18 cellular contexts compared by ENCODE assay signal in the genomic region with DNA sequence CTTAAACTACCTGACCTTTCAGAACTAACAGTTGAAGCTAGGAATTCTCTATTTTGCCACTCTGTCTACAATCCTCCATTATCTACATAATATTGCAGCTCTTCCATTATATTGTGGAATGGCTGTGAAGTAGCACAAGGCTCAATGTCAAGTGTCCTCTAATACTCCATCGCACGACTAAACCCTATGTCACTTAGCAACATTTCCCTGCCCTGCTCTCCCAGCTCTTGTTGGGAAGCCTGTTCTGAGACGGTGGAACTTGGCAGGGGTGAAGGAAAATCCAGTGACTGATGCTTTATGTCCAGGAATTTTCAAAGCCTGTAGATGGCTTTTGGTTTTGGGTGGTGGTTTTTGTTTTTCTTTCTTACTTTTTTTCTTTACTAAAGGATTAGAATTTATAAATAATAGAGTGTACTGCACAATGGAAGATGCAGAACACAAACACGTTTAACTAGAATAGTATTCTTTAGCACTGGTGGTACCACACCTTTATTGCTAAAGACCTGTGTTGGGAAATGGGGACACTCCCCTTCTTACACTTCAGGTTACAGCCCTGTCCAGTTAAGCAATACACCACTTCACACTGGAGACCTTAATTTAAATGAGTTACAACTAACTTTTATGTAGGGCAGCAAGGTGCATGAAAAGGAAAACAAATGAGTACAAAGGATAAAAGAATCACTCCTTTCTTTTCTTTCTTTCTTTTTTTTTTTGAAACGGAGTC. TPM values are rescaled to one million over a fixed set of nuclear protein-coding genes. Genes with fewer than 3 reads are reported as not detected.
DNase-seq lines count a peak whose midpoint lies in the region; ATAC-seq, FAIRE-seq and TF ChIP-seq lines count a peak whose summit lies in the region.
"Had no signal": no experiment of that assay in that cellular context is flagged by ENCODE, and none has a peak within 500 bp of the region (broad histone marks: within the 10 kb centered on the region; RNA-seq: fewer than 3 reads in every experiment).

No MANE protein-coding gene starts in this region.

- H3K4me1 ChIP-seq in lower lobe of right lung: no peaks in the 10 kb centered on the region
- no peaks in the 10 kb centered on the region for H3K4me1 ChIP-seq in upper lobe of right lung

- no peaks in the 10 kb centered on the region for H3K27me3 ChIP-seq in bronchial epithelial cell (ENCODE audit: control insufficient read depth, insufficient read depth, low read length)
- no peaks in the 10 kb centered on the region for H3K27me3 ChIP-seq in lower lobe of right lung (ENCODE audit: low read depth)
- no peaks in the 10 kb centered on the region for H3K27me3 ChIP-seq in upper lobe of right lung

- H3K4me3 ChIP-seq in bronchial epithelial cell (ENCODE audit: low read depth, low read length) (no peak overlapping the region), lower lobe of right lung (no peak overlapping the region), upper lobe of right lung (no peak overlapping the region)

- no peak for TF ChIP-seq CTCF in bronchial epithelial cell (IDR thresholded peaks at IDR 0.05; ENCODE audit: insufficient read depth, low read length, severe bottlenecking)
- TF ChIP-seq CTCF in lower lobe of right lung (IDR thresholded peaks at IDR 0.05): no peak
- TF ChIP-seq CTCF in upper lobe of right lung (IDR thresholded peaks at IDR 0.05): no peak

- ATAC-seq in lower lobe of right lung (peak; percentile 88 to 89), upper lobe of right lung (peak; percentile 87), HG02623 (IDR thresholded peaks at IDR 0.05; ENCODE audit: unreplicated experiment) (no peak), HG03457 (IDR thresholded peaks at IDR 0.05; ENCODE audit: unreplicated experiment) (no peak)
- ATAC-seq: HepG2, PC-3 had no signal

- H3K9me3 ChIP-seq in lower lobe of right lung (no peaks in the 10 kb centered on the region), upper lobe of right lung (no peaks in the 10 kb centered on the region)

- DNase-seq in NOMO-1 treated with DMSO at 0.1 percent for 48 hours (lab: John Stamatoyannopoulos, UW; ENCODE audit: unreplicated experiment) (peak; percentile 25), NOMO-1 treated with dmso at 0.1 percent for 144 hours (lab: John Stamatoyannopoulos, UW; ENCODE audit: unreplicated experiment) (no peak), bronchial epithelial cell (ENCODE audit: low read depth) (peak; percentile 78), lower lobe of right lung (no peak), upper lobe of right lung (no peak), AG08396 (ENCODE audit: low spot score) (no peak)
- DNase-seq: C1 segment of cervical spinal cord, H9, MM.1S, NCI-H1417, NCI-H1930, NCI-H345, NCI-H526 treated with DMSO at 0.1 percent for 48 hours, PC-3, Right ventricle myocardium superior had no signal

- no peak for FAIRE-seq in bronchial epithelial cell (lab: Jason Lieb, UNC)
- FAIRE-seq: HepG2 had no signal

- no peaks in the 10 kb centered on the region for H3K36me3 ChIP-seq in bronchial epithelial cell (ENCODE audit: control insufficient read depth, insufficient read depth, low read length)
- no peaks in the 10 kb centered on the region for H3K36me3 ChIP-seq in lower lobe of right lung
- H3K36me3 ChIP-seq in upper lobe of right lung: no peaks in the 10 kb centered on the region

- intact Hi-C loops in lower lobe of right lung (cut with DNase I): no loop called here
- intact Hi-C loops in upper lobe of right lung (cut with DNase I): no loop called here

- H3K27ac ChIP-seq in lower lobe of right lung (peak overlapping the region; percentile 72), upper lobe of right lung (peak overlapping the region; percentile 63)

RNA-seq across cellular contexts. Expression of gene AMD1, which starts 20.7 kb away (rescaled TPM):
- total RNA-seq in bronchial epithelial cell (170 and 171 TPM in 2 replicates), lower lobe of right lung (65.8 TPM), upper lobe of right lung (61.7 TPM)

RNA-seq across cellular contexts. Expression of gene CDK19, which starts 38.6 kb away (rescaled TPM):
- total RNA-seq in bronchial epithelial cell (6.1 and 6.9 TPM in 2 replicates), lower lobe of right lung (26.0 TPM), upper lobe of right lung (26.6 TPM)

Comparison
In these comparisons a context has a peak if more than half of its experiments do, and no peak if none do; other contexts are left out.
1. DNase-seq: peak in NOMO-1 treated with DMSO at 0.1 percent for 48 hours (single experiment) and bronchial epithelial cell (single experiment); none in NOMO-1 treated with dmso at 0.1 percent for 144 hours (single experiment), lower lobe of right lung (single experiment), upper lobe of right lung (single experiment) and AG08396 (single experiment).
2. ATAC-seq: peak in lower lobe of right lung (2 of 2) and upper lobe of right lung (single experiment); none in HG02623 (single experiment) and HG03457 (single experiment).